13 cellular contexts compared by ENCODE assay signal in genomic region chrX:130098202-130098552, GRCh38. TPM values are rescaled to one million over a fixed set of nuclear protein-coding genes. Genes with fewer than 3 reads are reported as not detected.
DNase-seq lines count a peak whose midpoint lies in the region; ATAC-seq lines count a peak whose summit lies in the region.
"Had no signal": no experiment of that assay in that cellular context is flagged by ENCODE, and none has a peak within 500 bp of the region (broad histone marks: within the 10 kb centered on the region; RNA-seq: fewer than 3 reads in every experiment).

No MANE protein-coding gene starts in this region.

- POLR2A ChIA-PET in activated CD4-positive, alpha-beta memory T cell treated with anti-CD3 and anti-CD28 coated beads for 36 hours (lab: Charles Lee), result no interaction called here

- WGBS in thymus, result 57% methylated on average over 5 of the region's 5 CpGs
- WGBS in aorta, 2 donors, result 41% methylated on average over 5 of the region's 5 CpGs

- CTCF ChIA-PET in activated CD4-positive, alpha-beta memory T cell treated with anti-CD3 and anti-CD28 coated beads for 36 hours (lab: Charles Lee), result interaction anchor here (1.2 to 2.2 kb wide), 2 partner anchors 17 to 23 kb away, joined by 6 to 7 read pairs; no protein-coding TSS in a partner anchor

- H3K36me3 Mint-ChIP-seq in activated T-cell treated with anti-CD3 and anti-CD28 coated beads, Interleukin-2, amount 50 U/mL, for 4 hours (ENCODE audit: insufficient read depth), result peaks cover under 1% of the 10 kb centered on the region
- H3K36me3 Mint-ChIP-seq in activated CD4-positive, alpha-beta memory T cell treated with anti-CD3 and anti-CD28 coated beads for 36 hours, result no peaks in the 10 kb centered on the region

- H3K4me3 Mint-ChIP-seq in activated T-cell treated with anti-CD3 and anti-CD28 coated beads, Interleukin-2, amount 50 U/mL, for 4 hours, result peak overlapping the region; percentile 37
- H3K4me3 Mint-ChIP-seq in activated CD4-positive, alpha-beta memory T cell treated with anti-CD3 and anti-CD28 coated beads for 36 hours, result no peak overlapping the region

- ATAC-seq in activated T-cell treated with anti-CD3 and anti-CD28 coated beads, Interleukin-2, amount 50 U/mL, for 4 hours, result no peak
- peak; percentile 42 for ATAC-seq in left colon
- no peak for ATAC-seq in HG02852 (IDR thresholded peaks at IDR 0.05; ENCODE audit: unreplicated experiment)
- ATAC-seq in aorta (ENCODE audit: low FRiP score), result no peak

- no peaks in the 10 kb centered on the region for H3K36me3 ChIP-seq in thymus (ENCODE audit: control insufficient read depth, insufficient read depth)
- H3K36me3 ChIP-seq in aorta (ENCODE audit: control insufficient read depth in 1 of 2, insufficient read depth in 2 of 2, low read length in 1 of 2), result no peaks in the 10 kb centered on the region

- H3K4me1 Mint-ChIP-seq in activated T-cell treated with anti-CD3 and anti-CD28 coated beads, Interleukin-2, amount 50 U/mL, for 4 hours (ENCODE audit: low read depth), result peaks cover 68% of the 10 kb centered on the region
- H3K4me1 Mint-ChIP-seq in activated CD4-positive, alpha-beta memory T cell treated with anti-CD3 and anti-CD28 coated beads for 36 hours (ENCODE audit: low read depth), result peaks cover 62% of the 10 kb centered on the region

- no peaks in the 10 kb centered on the region for H3K27me3 ChIP-seq in thymus (ENCODE audit: control insufficient read depth, insufficient read depth)
- H3K27me3 ChIP-seq in aorta (ENCODE audit: control insufficient read depth in 1 of 2, insufficient read depth in 2 of 2, low read length in 1 of 2), result no peaks in the 10 kb centered on the region
- H3K27me3 ChIP-seq: body of pancreas had no signal

- no peaks in the 10 kb centered on the region for H3K9me3 ChIP-seq in thymus (ENCODE audit: control insufficient read depth)
- H3K9me3 ChIP-seq in aorta (ENCODE audit: control insufficient read depth, low read length), result no peaks in the 10 kb centered on the region
- H3K9me3 ChIP-seq: body of pancreas had no signal

- intact Hi-C loops in activated CD4-positive, alpha-beta memory T cell treated with anti-CD3 and anti-CD28 coated beads for 36 hours (cut with micrococcal nuclease), result no loop called here
- intact Hi-C loops in left colon (cut with DNase I, micrococcal nuclease) (no loop called here), aorta (cut with DNase I) (no loop called here)

- H3K9me3 Mint-ChIP-seq in activated T-cell treated with anti-CD3 and anti-CD28 coated beads, Interleukin-2, amount 50 U/mL, for 4 hours, result no peaks in the 10 kb centered on the region
- H3K9me3 Mint-ChIP-seq in activated CD4-positive, alpha-beta memory T cell treated with anti-CD3 and anti-CD28 coated beads for 36 hours, result no peaks in the 10 kb centered on the region

- no peaks in the 10 kb centered on the region for H3K27me3 Mint-ChIP-seq in activated T-cell treated with anti-CD3 and anti-CD28 coated beads, Interleukin-2, amount 50 U/mL, for 4 hours (ENCODE audit: low read depth)
- H3K27me3 Mint-ChIP-seq in activated CD4-positive, alpha-beta memory T cell treated with anti-CD3 and anti-CD28 coated beads for 36 hours, result no peaks in the 10 kb centered on the region

- H3K27ac Mint-ChIP-seq in activated CD4-positive, alpha-beta memory T cell treated with anti-CD3 and anti-CD28 coated beads for 36 hours, result peak overlapping the region; percentile 76

- H3K4me3 ChIP-seq in thymus (ENCODE audit: low read length) (no peak overlapping the region), aorta (ENCODE audit: low read length in 2 of 2) (no peak overlapping the region)
- H3K4me3 ChIP-seq: body of pancreas, GM23248 had no signal

- H3K4me1 ChIP-seq in thymus (ENCODE audit: control insufficient read depth, insufficient read depth, low read length), result peaks cover 19% of the 10 kb centered on the region
- H3K4me1 ChIP-seq in aorta (ENCODE audit: control insufficient read depth in 1 of 2, insufficient read depth in 2 of 2, low read length in 2 of 2), result no peaks in the 10 kb centered on the region
- H3K4me1 ChIP-seq: body of pancreas had no signal

- peak overlapping the region; percentile 31 for H3K27ac ChIP-seq in thymus (ENCODE audit: low read depth)
- H3K27ac ChIP-seq in aorta (ENCODE audit: low read depth in 1 of 2, low read length in 2 of 2), result no peak overlapping the region
- H3K27ac ChIP-seq: GM23248 had no signal

- DNase-seq in activated T-cell treated with anti-CD3 and anti-CD28 coated beads, Interleukin-2, amount 50 U/mL, for 4 hours, result no peak
- DNase-seq in activated T-cell treated with anti-CD3 and anti-CD28 coated beads, Interleukin-2, amount 50 U/mL, for 1 hour, result no peak
- no peak for DNase-seq in activated CD4-positive, alpha-beta memory T cell treated with anti-CD3 and anti-CD28 coated beads for 36 hours
- DNase-seq in left colon (no peak), aorta (no peak)
- no peak for DNase-seq in stimulated activated CD4-positive, alpha-beta T cell treated with anti-CD3 and anti-CD28 coated beads, Interleukin-4, amount 100 ng/mL, for 24 hours
- DNase-seq: body of pancreas, GM23248, Karpas-422, kidney glomerular epithelial cell, SHP77 treated with DMSO at 0.1 percent for 48 hours had no signal

RNA-seq across cellular contexts. Expression of gene ELF4, which starts 12.1 kb away (rescaled TPM):
- 10 to 100 TPM; 22.7 to 26.5 (median 23.0) TPM for total RNA-seq in activated T-cell treated with anti-CD3 and anti-CD28 coated beads, Interleukin-2, amount 50 U/mL, for 4 hours
- total RNA-seq in activated CD4-positive, alpha-beta memory T cell treated with anti-CD3 and anti-CD28 coated beads for 36 hours, result 10 to 100 TPM; 28.0 to 28.2 TPM
- total RNA-seq in left colon (10 to 100 TPM; 39.8 to 61.9 TPM), aorta (10 to 100 TPM; 14.5 to 20.8 TPM)
- polyA plus RNA-seq in thymus (7.2 TPM), aorta (1 to 10 TPM; 3.6 to 4.5 TPM)
